In genomic region chr20:55714082-55714481, GRCh38 we compare ENCODE assay signal across 32 cellular contexts.
"Had no signal": no experiment of that assay in that cellular context is flagged by ENCODE, and none has a peak within 500 bp of the region (broad histone marks: within the 10 kb centered on the region; RNA-seq: fewer than 3 reads in every experiment).

No MANE protein-coding gene starts in this region.

- H3K9me3 ChIP-seq: adrenal gland, body of pancreas, breast epithelium had no signal

- H3K36me3 ChIP-seq: adrenal gland, ascending aorta, brain microvascular endothelial cell, breast epithelium, cardiac muscle cell had no signal

- H3K27ac ChIP-seq: adrenal gland, ascending aorta, body of pancreas, brain microvascular endothelial cell, breast epithelium, cardiac muscle cell had no signal

- DNase-seq: activated effector memory CD4-positive, alpha-beta T cell treated with anti-CD3 and anti-CD28 coated beads, Interleukin-2, amount 50 U/mL, for 16 hours; activated effector memory CD4-positive, alpha-beta T cell treated with Interleukin-2 at 50 U/mL for 16 hours; activated gamma-delta T cell; activated gamma-delta T cell treated with Interleukin-2 at 50 U/mL for 16 hours; activated naive CD4-positive, alpha-beta T cell; activated naive CD4-positive, alpha-beta T cell treated with anti-CD3 and anti-CD28 coated beads for 36 hours; activated naive CD4-positive, alpha-beta T cell treated with anti-CD3 and anti-CD28 coated beads, Interleukin-2, amount 10 ng/mL, durations not matched to agents 7 days and 5 days; activated naive CD4-positive, alpha-beta T cell treated with anti-CD3 and anti-CD28 coated beads, Interleukin-2, amount 50 U/mL, for 16 hours; activated naive CD4-positive, alpha-beta T cell treated with Interleukin-2 at 50 U/mL for 16 hours; activated naive CD8-positive, alpha-beta T cell treated with anti-CD3 and anti-CD28 coated beads for 36 hours; activated naive CD8-positive, alpha-beta T cell treated with anti-CD3 and anti-CD28 coated beads, Interleukin-2, amount 10 ng/mL, durations not matched to agents 7 days and 5 days; activated naive CD8-positive, alpha-beta T cell treated with anti-CD3 and anti-CD28 coated beads, Interleukin-2, amount 50 U/mL, for 24 hours; activated T-cell treated with anti-CD3 and anti-CD28 coated beads, Interleukin-2, amount 50 U/mL, for 1 hour; activated T-cell treated with anti-CD3 and anti-CD28 coated beads, Interleukin-2, amount 50 U/mL, for 24 hours; activated T-cell treated with anti-CD3 and anti-CD28 coated beads, Interleukin-2, amount 50 U/mL, for 4 hours; activated T-cell treated with anti-CD3 and anti-CD28 coated beads, Interleukin-2, amount 50 U/mL, for 48 hours; activated T-cell treated with anti-CD3 and anti-CD28 coated beads, Interleukin-2, amount 50 U/mL, for 72 hours; amniotic stem cell; amygdala; anterior cingulate cortex; aorta; body of pancreas; brain microvascular endothelial cell; caudate nucleus; central memory CD4-positive, alpha-beta T cell; cerebellar nuclear complex had no signal

- H3K27me3 ChIP-seq: adrenal gland, ascending aorta, body of pancreas, brain microvascular endothelial cell, breast epithelium, cardiac muscle cell had no signal

- H3K4me1 ChIP-seq: adrenal gland, ascending aorta, body of pancreas, breast epithelium had no signal

- FAIRE-seq: astrocyte, bronchial epithelial cell had no signal

- H3K4me3 ChIP-seq: adrenal gland, ascending aorta, body of pancreas, breast epithelium, cardiac muscle cell had no signal
